In the genomic region with DNA sequence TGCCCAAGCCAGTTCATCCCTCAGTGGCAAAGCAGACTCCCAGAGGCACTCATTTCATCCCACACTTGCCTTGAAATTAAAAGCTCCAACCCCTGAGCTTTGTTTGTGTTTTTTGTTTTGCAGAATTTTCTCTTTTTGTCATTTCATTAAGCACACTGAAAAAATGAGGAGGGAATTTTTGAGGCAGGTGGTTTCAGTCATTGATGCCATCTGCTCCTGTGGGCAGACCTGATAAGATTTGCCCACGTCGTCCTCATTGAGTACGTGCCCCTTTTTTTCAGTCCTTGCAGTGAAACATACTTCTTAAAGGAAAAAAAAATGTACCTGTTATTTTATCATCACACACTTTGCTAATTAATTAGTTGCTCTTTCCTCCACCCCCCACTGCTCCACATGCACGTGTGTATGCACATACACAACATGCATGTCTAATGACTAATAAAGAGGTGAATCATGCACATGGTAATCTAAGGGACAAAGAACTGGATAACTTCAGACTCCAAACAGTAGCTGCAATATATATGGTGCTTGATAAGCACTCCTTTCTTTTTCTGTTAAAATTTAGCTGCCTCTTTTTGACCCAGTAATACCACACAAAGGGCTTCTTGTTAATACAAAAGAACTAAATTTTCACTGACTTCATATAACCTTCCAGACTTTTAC, we compare ENCODE assay signal across 21 cellular contexts.
DNase-seq lines count a peak whose midpoint lies in the region; ATAC-seq and TF ChIP-seq lines count a peak whose summit lies in the region.
"Had no signal": no experiment of that assay in that cellular context is flagged by ENCODE, and none has a peak within 500 bp of the region (broad histone marks: within the 10 kb centered on the region; RNA-seq: fewer than 3 reads in every experiment).

No MANE protein-coding gene starts in this region.

- H3K4me2 ChIP-seq in osteoblast (ENCODE audit: insufficient read depth, low read length) = no peak overlapping the region

- peaks cover 0 to 5% (median 1%) of the 10 kb centered on the region in 4 donors for H3K4me1 Mint-ChIP-seq in CD4-positive, CD25-positive, alpha-beta regulatory T cell
- peaks cover 47% of the 10 kb centered on the region for H3K4me1 Mint-ChIP-seq in HFFc6 (ENCODE audit: low read depth)
- peaks cover 29% of the 10 kb centered on the region for H3K4me1 Mint-ChIP-seq in brain
- no peaks in the 10 kb centered on the region for H3K4me1 Mint-ChIP-seq in naive thymus-derived CD8-positive, alpha-beta T cell

- TF ChIP-seq CTCF in HFFc6 (IDR thresholded peaks at IDR 0.05) (no peak), brain (conservative IDR thresholded peaks at IDR 0.05) (no peak), osteoblast (IDR thresholded peaks at IDR 0.05; ENCODE audit: extremely low read depth, low read depth, low read length) (no peak)

- no peaks in the 10 kb centered on the region for H3K4me1 ChIP-seq in CD4-positive, CD25-positive, alpha-beta regulatory T cell (ENCODE audit: control insufficient read depth, insufficient read depth, low read length, poor library complexity, severe bottlenecking)
- peaks cover 4% of the 10 kb centered on the region for H3K4me1 ChIP-seq in osteoblast (ENCODE audit: insufficient read depth, low read length)
- H3K4me1 ChIP-seq: ascending aorta had no signal

- no peaks in the 10 kb centered on the region for H3K27me3 Mint-ChIP-seq in CD4-positive, CD25-positive, alpha-beta regulatory T cell
- no peaks in the 10 kb centered on the region for H3K27me3 Mint-ChIP-seq in HFFc6 (ENCODE audit: insufficient read depth)
- no peaks in the 10 kb centered on the region for H3K27me3 Mint-ChIP-seq in brain
- no peaks in the 10 kb centered on the region for H3K27me3 Mint-ChIP-seq in naive thymus-derived CD8-positive, alpha-beta T cell
- H3K27me3 Mint-ChIP-seq: effector memory CD8-positive, alpha-beta T cell; natural killer cell treated with Interleukin-12 subunit alpha and Interleukin-12 subunit beta and Interleukin-15 and Interleukin-18, amount 100 ng/mL, for 72 hours had no signal

- H2AFZ ChIP-seq in osteoblast (ENCODE audit: low read length) = no peak overlapping the region

- no peaks in the 10 kb centered on the region for H3K79me2 ChIP-seq in osteoblast (ENCODE audit: insufficient read depth, low read length)

- peak overlapping the region in 2 of 3 donors; percentile 2 to 20 for H3K27ac Mint-ChIP-seq in CD4-positive, CD25-positive, alpha-beta regulatory T cell
- H3K27ac Mint-ChIP-seq in HFFc6 (peak overlapping the region; percentile 18; the same call in 1 of the 2 replicates), brain (peak overlapping the region in 4 of 5 experiments; percentile 43 to 66 (median 56))
- H3K27ac Mint-ChIP-seq in naive thymus-derived CD8-positive, alpha-beta T cell = no peak overlapping the region
- H3K27ac Mint-ChIP-seq: activated naive CD4-positive, alpha-beta T cell treated with anti-CD3 and anti-CD28 coated beads for 36 hours; effector memory CD8-positive, alpha-beta T cell; natural killer cell treated with Interleukin-12 subunit alpha and Interleukin-12 subunit beta and Interleukin-15 and Interleukin-18, amount 100 ng/mL, for 72 hours had no signal

- DNase-seq in CD4-positive, CD25-positive, alpha-beta regulatory T cell = no peak
- DNase-seq in HFFc6 (peak; percentile 11), kidney glomerular epithelial cell (lab: John Stamatoyannopoulos, UW) (peak; percentile 3), osteoblast (ENCODE audit: insufficient read length, low spot score, missing footprints) (no peak)
- DNase-seq in naive thymus-derived CD8-positive, alpha-beta T cell = no peak
- DNase-seq: activated CD4-positive, alpha-beta T cell treated with anti-CD3 and anti-CD28 coated beads, Interleukin-2, amount 50 U/mL, for 1 hour; activated naive CD4-positive, alpha-beta T cell treated with anti-CD3 and anti-CD28 coated beads for 36 hours; DMS53; effector memory CD8-positive, alpha-beta T cell; hypothalamus; KG1; mesendoderm; NCI-H2029; Right ventricle myocardium superior; stimulated activated CD4-positive, alpha-beta T cell treated with anti-CD3 and anti-CD28 coated beads, Interleukin-4, amount 100 ng/mL, for 24 hours; T-helper 1 cell had no signal

- H4K20me1 ChIP-seq in osteoblast (ENCODE audit: insufficient read depth, low read length) = no peaks in the 10 kb centered on the region

- ATAC-seq in CD4-positive, CD25-positive, alpha-beta regulatory T cell (ENCODE audit: low read depth in 2 of 2) = no peak
- ATAC-seq in naive thymus-derived CD8-positive, alpha-beta T cell = no peak
- ATAC-seq in HG03280 (IDR thresholded peaks at IDR 0.05; ENCODE audit: unreplicated experiment) (no peak), GM21367 (IDR thresholded peaks at IDR 0.05; ENCODE audit: unreplicated experiment) (no peak)
- ATAC-seq: effector memory CD8-positive, alpha-beta T cell; natural killer cell treated with Interleukin-12 subunit alpha and Interleukin-12 subunit beta and Interleukin-15 and Interleukin-18, amount 100 ng/mL, for 72 hours had no signal

- H3K36me3 Mint-ChIP-seq in CD4-positive, CD25-positive, alpha-beta regulatory T cell = peaks cover 47% of the 10 kb centered on the region
- H3K36me3 Mint-ChIP-seq in HFFc6 (ENCODE audit: low read depth) (peaks cover 13% of the 10 kb centered on the region; the same call in 1 of the 2 replicates), brain (peaks cover 81% of the 10 kb centered on the region)
- H3K36me3 Mint-ChIP-seq in naive thymus-derived CD8-positive, alpha-beta T cell = peaks cover 18 to 73% (median 29%) of the 10 kb centered on the region in 3 donors
- H3K36me3 Mint-ChIP-seq: natural killer cell treated with Interleukin-12 subunit alpha and Interleukin-12 subunit beta and Interleukin-15 and Interleukin-18, amount 100 ng/mL, for 72 hours had no signal

- no peak overlapping the region for H3K4me3 Mint-ChIP-seq in CD4-positive, CD25-positive, alpha-beta regulatory T cell
- no peak overlapping the region for H3K4me3 Mint-ChIP-seq in HFFc6
- H3K4me3 Mint-ChIP-seq in brain = no peak overlapping the region
- H3K4me3 Mint-ChIP-seq in naive thymus-derived CD8-positive, alpha-beta T cell = no peak overlapping the region
- H3K4me3 Mint-ChIP-seq: activated naive CD4-positive, alpha-beta T cell treated with anti-CD3 and anti-CD28 coated beads for 36 hours; effector memory CD8-positive, alpha-beta T cell; natural killer cell treated with Interleukin-12 subunit alpha and Interleukin-12 subunit beta and Interleukin-15 and Interleukin-18, amount 100 ng/mL, for 72 hours had no signal

- no peaks in the 10 kb centered on the region for H3K9me3 ChIP-seq in CD4-positive, CD25-positive, alpha-beta regulatory T cell (ENCODE audit: control insufficient read depth in 2 of 2, low read length in 2 of 2)
- H3K9me3 ChIP-seq in osteoblast (ENCODE audit: low read depth, low read length) = no peaks in the 10 kb centered on the region
- H3K9me3 ChIP-seq: ascending aorta had no signal

- H3K9me3 Mint-ChIP-seq in CD4-positive, CD25-positive, alpha-beta regulatory T cell = peaks cover 0 to 1% (median 0%) of the 10 kb centered on the region in 7 donors
- H3K9me3 Mint-ChIP-seq in HFFc6 = no peaks in the 10 kb centered on the region
- no peaks in the 10 kb centered on the region for H3K9me3 Mint-ChIP-seq in brain
- no peaks in the 10 kb centered on the region for H3K9me3 Mint-ChIP-seq in naive thymus-derived CD8-positive, alpha-beta T cell
- H3K9me3 Mint-ChIP-seq: activated naive CD4-positive, alpha-beta T cell treated with anti-CD3 and anti-CD28 coated beads for 36 hours; effector memory CD8-positive, alpha-beta T cell; natural killer cell treated with Interleukin-12 subunit alpha and Interleukin-12 subunit beta and Interleukin-15 and Interleukin-18, amount 100 ng/mL, for 72 hours had no signal

- POLR2A ChIA-PET in naive thymus-derived CD8-positive, alpha-beta T cell (lab: Charles Lee) = no interaction called here

- H3K4me3 ChIP-seq in CD4-positive, CD25-positive, alpha-beta regulatory T cell (ENCODE audit: low read depth, low read length) = no peak overlapping the region
- H3K4me3 ChIP-seq in osteoblast (ENCODE audit: insufficient read depth, low read length) = no peak overlapping the region
- H3K4me3 ChIP-seq: ascending aorta had no signal

- H3K27ac ChIP-seq in CD4-positive, CD25-positive, alpha-beta regulatory T cell (ENCODE audit: insufficient read depth, low read length, poor library complexity, severe bottlenecking) = no peak overlapping the region
- H3K27ac ChIP-seq in osteoblast (ENCODE audit: low read depth, low read length) = no peak overlapping the region
- H3K27ac ChIP-seq: ascending aorta had no signal

- H3K27me3 ChIP-seq in CD4-positive, CD25-positive, alpha-beta regulatory T cell (ENCODE audit: control insufficient read depth, insufficient read depth, low read length) = no peaks in the 10 kb centered on the region
- no peaks in the 10 kb centered on the region for H3K27me3 ChIP-seq in osteoblast (ENCODE audit: insufficient read depth, low read length)
- H3K27me3 ChIP-seq: ascending aorta had no signal

- H3K36me3 ChIP-seq in CD4-positive, CD25-positive, alpha-beta regulatory T cell (ENCODE audit: control insufficient read depth, insufficient read depth, low read length) = peaks cover 51% of the 10 kb centered on the region
- no peaks in the 10 kb centered on the region for H3K36me3 ChIP-seq in osteoblast (ENCODE audit: insufficient read depth, low read length)

Comparison
In these comparisons a context has a peak if more than half of its experiments do, and no peak if none do; other contexts are left out.
1. DNase-seq: peak in HFFc6 (single experiment) and kidney glomerular epithelial cell (single experiment); none in CD4-positive, CD25-positive, alpha-beta regulatory T cell (0 of 3), osteoblast (single experiment) and naive thymus-derived CD8-positive, alpha-beta T cell (0 of 10).
2. H3K27ac Mint-ChIP-seq: peak in CD4-positive, CD25-positive, alpha-beta regulatory T cell (2 of 3), HFFc6 (single experiment) and brain (4 of 5); none in naive thymus-derived CD8-positive, alpha-beta T cell (0 of 10).